ENCODE assay signal across 8 cellular contexts in the genomic region with DNA sequence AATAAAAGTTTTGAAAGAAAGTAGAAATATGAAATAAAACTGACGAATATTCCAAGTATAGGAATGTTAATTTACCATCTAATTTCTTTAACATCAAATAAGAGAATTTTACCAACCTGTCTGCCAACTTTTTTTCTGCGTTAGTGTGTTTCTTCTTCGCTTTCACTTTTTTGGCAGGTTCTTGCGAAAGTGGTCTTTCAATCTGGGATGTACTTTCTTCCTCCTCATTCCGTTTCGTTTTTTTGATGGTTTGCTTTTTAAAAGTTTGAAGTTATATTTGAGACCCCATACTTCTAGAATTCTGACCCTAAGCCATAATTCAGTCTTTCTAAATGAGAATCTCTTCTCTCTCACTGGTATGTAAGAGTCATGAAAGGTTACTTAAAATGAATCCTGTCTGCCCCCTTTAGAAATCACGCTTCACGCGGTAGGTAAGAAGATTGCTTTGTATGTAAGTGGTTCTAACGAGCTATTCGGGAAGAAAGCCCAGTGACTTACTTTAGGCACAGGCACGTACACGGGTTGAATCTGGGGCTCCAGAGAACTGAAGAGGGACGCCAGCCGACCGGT. TPM values are rescaled to one million over a fixed set of nuclear protein-coding genes. Genes with fewer than 3 reads are reported as not detected.
DNase-seq lines count a peak whose midpoint lies in the region; ATAC-seq, FAIRE-seq and TF ChIP-seq lines count a peak whose summit lies in the region.

No MANE protein-coding gene starts in this region.

- DNase-seq in activated CD4-positive, alpha-beta T cell treated with anti-CD3 and anti-CD28 coated beads, Interleukin-2, amount 10 ng/mL, durations not matched to agents 7 days and 5 days, result peak; percentile 55
- DNase-seq in activated CD4-positive, alpha-beta T cell treated with anti-CD3 and anti-CD28 coated beads, Interleukin-2, amount 50 U/mL, for 48 hours, result no peak
- DNase-seq in HEK293T (ENCODE audit: extremely low spot score) (peak; percentile 67), NCI-H1417 treated with DMSO at 0.1 percent for 48 hours (lab: John Stamatoyannopoulos, UW) (peak; percentile 9), K562 (ENCODE audit: extremely low read depth in 1 of 4, low spot score in 3 of 4) (no peak), kidney (no peak), RPMI8226 (no peak)

- no peak for TF ChIP-seq EP300 in K562 (IDR thresholded peaks at IDR 0.05; ENCODE audit: low read length)

- in situ Hi-C loops in K562 (cut with MboI), result no loop called here

- no peak for TF ChIP-seq POLR2A in K562 (conservative IDR thresholded peaks at IDR 0.05)

- POLR2A ChIA-PET in activated CD4-positive, alpha-beta T cell treated with anti-CD3 and anti-CD28 coated beads, Interleukin-2, amount 10 ng/mL, durations not matched to agents 7 days and 5 days (lab: Charles Lee), result no interaction called here
- POLR2A ChIA-PET in HEK293T (lab: Yijun Ruan, JAX) (interaction anchor here (0.6 to 1.4 kb wide), 34 partner anchors 8 to 676 kb away, joined by 3 to 27 read pairs (median 4); a partner anchor contains a TSS), K562 (lab: Yijun Ruan, JAX) (interaction anchor here (0.7 to 1.9 kb wide), 13 partner anchors 8 to 54 kb away, joined by 3 to 21 read pairs (median 4); a partner anchor contains a TSS)

- TF ChIP-seq RAD21 in K562 (CRISPR knock-in tag; conservative IDR thresholded peaks at IDR 0.05 in 1 of 2, IDR thresholded peaks at IDR 0.05 in 1 of 2), result no peak

- no peaks in the 10 kb centered on the region; a peak in 1 of 5 replicates for H3K27me3 ChIP-seq in K562 (ENCODE audit: control insufficient read depth in 2 of 2, insufficient read depth in 2 of 2, low read length in 2 of 2)
- no peaks in the 10 kb centered on the region for H3K27me3 ChIP-seq in stomach smooth muscle (ENCODE audit: control insufficient read depth in 1 of 2, insufficient read depth in 2 of 2, low read length in 2 of 2)

- no peaks in the 10 kb centered on the region for H3K9me1 ChIP-seq in K562 (ENCODE audit: control insufficient read depth, insufficient read depth, low read length)

- CTCF ChIA-PET in activated CD4-positive, alpha-beta T cell treated with anti-CD3 and anti-CD28 coated beads, Interleukin-2, amount 10 ng/mL, durations not matched to agents 7 days and 5 days (lab: Charles Lee), result interaction anchor here (0.6 to 2.2 kb wide), 10 partner anchors 8 to 747 kb away, joined by 3 to 8 read pairs (median 3); no protein-coding TSS in a partner anchor
- CTCF ChIA-PET in HEK293T (lab: Yijun Ruan, JAX) (interaction anchor here (0.6 to 0.9 kb wide), 3 partner anchors 53 to 617 kb away, joined by 3 read pairs; no protein-coding TSS in a partner anchor), K562 (lab: Yijun Ruan, JAX; ENCODE audit: low intra/inter-chr PET ratio) (no interaction called here)

- no peaks in the 10 kb centered on the region for H3K27me3 Mint-ChIP-seq in activated CD4-positive, alpha-beta T cell treated with anti-CD3 and anti-CD28 coated beads, Interleukin-2, amount 10 ng/mL, durations not matched to agents 7 days and 5 days

- H3K9ac ChIP-seq in K562 (ENCODE audit: insufficient read depth in 1 of 2, low read depth in 2 of 2, low read length in 2 of 2) (peak overlapping the region; percentile 95 to 96), kidney (ENCODE audit: low read length in 2 of 2) (peak overlapping the region; percentile 91 to 98), stomach smooth muscle (ENCODE audit: low read length in 2 of 2) (peak overlapping the region; percentile 79 to 97)

- WGBS in K562 (ENCODE audit: insufficient coverage, low coverage, missing lambda C conversion rate), result 4% methylated on average over 16 of the region's 16 CpGs

- FAIRE-seq in K562 (lab: Jason Lieb, UNC) (no peak), kidney (lab: Jason Lieb, UNC) (no peak)

- H3K27ac ChIP-seq in K562 (ENCODE audit: extremely low read depth, low read depth, low read length) (peak overlapping the region; percentile 92), kidney (ENCODE audit: low read depth in 2 of 2, low read length in 2 of 2) (peak overlapping the region; percentile 83 to 87), stomach smooth muscle (ENCODE audit: low read length) (peak overlapping the region; percentile 83)

- no peaks in the 10 kb centered on the region for H4K20me1 ChIP-seq in K562 (replicated peaks; ENCODE audit: control insufficient read depth, insufficient read depth, low read length)

- H3K4me1 ChIP-seq in K562 (replicated peaks in 1 of 2; ENCODE audit: control insufficient read depth in 2 of 2, insufficient read depth in 2 of 2, low read length in 2 of 2) (peaks cover 7 to 9% of the 10 kb centered on the region in 2 experiments; a peak in 3 of 5 replicates), kidney (ENCODE audit: control insufficient read depth in 1 of 2, insufficient read depth in 1 of 2, low read depth in 1 of 2, low read length in 2 of 2) (peaks cover 7 to 11% of the 10 kb centered on the region in 2 donors), stomach smooth muscle (ENCODE audit: control insufficient read depth, insufficient read depth, low read length) (peaks cover 4% of the 10 kb centered on the region)

- peak overlapping the region; percentile 93 for H3K4me3 Mint-ChIP-seq in activated CD4-positive, alpha-beta T cell treated with anti-CD3 and anti-CD28 coated beads, Interleukin-2, amount 10 ng/mL, durations not matched to agents 7 days and 5 days

- H3K4me2 ChIP-seq in K562 (ENCODE audit: insufficient read depth, low read length), result peak overlapping the region; percentile 98

- peaks cover 54% of the 10 kb centered on the region for H3K79me2 ChIP-seq in K562 (ENCODE audit: control insufficient read depth, insufficient read depth, low read length)

- ATAC-seq in K562, result peak; percentile 65

- H3K4me1 Mint-ChIP-seq in activated CD4-positive, alpha-beta T cell treated with anti-CD3 and anti-CD28 coated beads, Interleukin-2, amount 10 ng/mL, durations not matched to agents 7 days and 5 days, result peaks cover 26% of the 10 kb centered on the region

- TSS peak; percentile 86 for BruUV-seq in K562 (replicated peaks; lab: Mats Ljungman, UMichigan)

- H3K4me3 ChIP-seq in K562, result peak overlapping the region; percentile 78
- peak overlapping the region; percentile 95 to 96 for H3K4me3 ChIP-seq in kidney (ENCODE audit: low read length in 2 of 2)
- H3K4me3 ChIP-seq in stomach smooth muscle (ENCODE audit: low read length in 2 of 2), result peak overlapping the region; percentile 84 to 99

- TF ChIP-seq CTCF in K562 (IDR thresholded peaks at IDR 0.05 in 2 of 3, conservative IDR thresholded peaks at IDR 0.05 in 1 of 3; ENCODE audit: insufficient read depth in 2 of 3, low read depth in 1 of 3, low read length in 3 of 3), result no peak
- TF ChIP-seq CTCF in kidney (IDR thresholded peaks at IDR 0.05; ENCODE audit: borderline replicate concordance, extremely low read depth, insufficient read depth), result no peak

- H3K36me3 ChIP-seq in K562 (ENCODE audit: control insufficient read depth, insufficient read depth, low read length), result peaks cover 44% of the 10 kb centered on the region
- H3K36me3 ChIP-seq in kidney (ENCODE audit: control insufficient read depth in 1 of 2, insufficient read depth in 2 of 2, low read length in 2 of 2), result peaks cover 9 to 23% of the 10 kb centered on the region in 2 donors
- H3K36me3 ChIP-seq in stomach smooth muscle (ENCODE audit: control insufficient read depth in 2 of 2, insufficient read depth in 2 of 2, low read length in 2 of 2), result peaks cover 10 to 16% of the 10 kb centered on the region in 2 donors

- peak overlapping the region; percentile 96 for H3K27ac Mint-ChIP-seq in activated CD4-positive, alpha-beta T cell treated with anti-CD3 and anti-CD28 coated beads, Interleukin-2, amount 10 ng/mL, durations not matched to agents 7 days and 5 days

- intact Hi-C loops in K562 (cut with micrococcal nuclease) (loop anchor here (2.0 kb wide), 1 partner anchor 32 kb away; a partner anchor contains a TSS), kidney (cut with DNase I) (no loop called here)

- H3K9me3 ChIP-seq in K562 (replicated peaks; ENCODE audit: control insufficient read depth, insufficient read depth, low read depth, low read length) (no peaks in the 10 kb centered on the region), kidney (ENCODE audit: control insufficient read depth in 1 of 2, low read length in 2 of 2) (no peaks in the 10 kb centered on the region), stomach smooth muscle (ENCODE audit: control insufficient read depth in 2 of 2, low read length in 2 of 2) (no peaks in the 10 kb centered on the region)

- peak overlapping the region; percentile 98 for H2AFZ ChIP-seq in K562 (ENCODE audit: low read depth, low read length)

- H3K9me3 Mint-ChIP-seq in activated CD4-positive, alpha-beta T cell treated with anti-CD3 and anti-CD28 coated beads, Interleukin-2, amount 10 ng/mL, durations not matched to agents 7 days and 5 days, result peaks cover 1% of the 10 kb centered on the region

- H3K36me3 Mint-ChIP-seq in activated CD4-positive, alpha-beta T cell treated with anti-CD3 and anti-CD28 coated beads, Interleukin-2, amount 10 ng/mL, durations not matched to agents 7 days and 5 days (ENCODE audit: low read depth), result peaks cover 26% of the 10 kb centered on the region

RNA-seq across cellular contexts. Expression of a gene that starts 0.6 kb away (rescaled TPM):
- 100 to 1,000 TPM; 112 to 116 TPM for total RNA-seq in activated CD4-positive, alpha-beta T cell treated with anti-CD3 and anti-CD28 coated beads, Interleukin-2, amount 10 ng/mL, durations not matched to agents 7 days and 5 days
- 85.0 and 159 TPM in 2 replicates for total RNA-seq in K562 (2011; cell fraction: chromatin; rRNA removed; ENCODE audit: low replicate concordance)
- total RNA-seq in K562 (2011; cell fraction: nucleolus; rRNA removed), result 54.9 and 55.4 TPM in 2 replicates
- total RNA-seq in K562 (2011; cell fraction: nucleoplasm; rRNA removed), result 63.6 and 66.9 TPM in 2 replicates
- total RNA-seq in K562 (2014; rRNA removed), result 96.6 and 98.2 TPM in 2 replicates
- 135 and 160 TPM in 2 replicates for total RNA-seq in K562 (2014; rRNA removed; fragmentation: Illumina TruSeq; extraction: Trizol)
- 154 and 162 TPM in 2 replicates for total RNA-seq in K562 (2015; rRNA removed; fragmentation: Illumina TruSeq; extraction: Trizol)
- total RNA-seq in K562 (2021), result 116 and 118 TPM in 2 replicates
- polyA plus RNA-seq in K562 (2011; rRNA removed), result 57.7 and 64.0 TPM in 2 replicates
- polyA plus RNA-seq in K562 (2011; cell fraction: cytosol; rRNA removed), result 24.3 and 29.9 TPM in 2 replicates
- 26.5 and 31.5 TPM in 2 replicates for polyA plus RNA-seq in K562 (2011; cell fraction: nucleus; rRNA removed)
- 146 and 159 TPM in 2 replicates for polyA plus RNA-seq in K562 (2012)
- 145 and 178 TPM in 2 replicates for polyA plus RNA-seq in K562 (2014; fragmentation: Illumina TruSeq; extraction: Trizol)
- 100 to 1,000 TPM; 116 to 141 TPM for polyA plus RNA-seq in K562 (2014; fragmentation: Nextera tagmentation; extraction: Ambion mirVana)
- 99.9 and 124 TPM in 2 replicates for polyA plus RNA-seq in K562 (2014; rRNA removed)
- 26.5 and 35.5 TPM in 2 replicates for polyA minus RNA-seq in K562 (2011; rRNA and poly(A)+ RNA removed)
- 15.4 and 17.8 TPM in 2 replicates for polyA minus RNA-seq in K562 (2011; cell fraction: cytosol; rRNA and poly(A)+ RNA removed)
- 34.7 and 56.6 TPM in 2 replicates for polyA minus RNA-seq in K562 (2011; cell fraction: nucleus; rRNA and poly(A)+ RNA removed)
- total RNA-seq in kidney, result 65.8 TPM
- 68.9 TPM for polyA plus RNA-seq in kidney (ENCODE audit: insufficient read depth, low read depth, low replicate concordance)

RNA-seq across cellular contexts. Expression of a gene that starts 31.8 kb away (rescaled TPM):
- total RNA-seq in activated CD4-positive, alpha-beta T cell treated with anti-CD3 and anti-CD28 coated beads, Interleukin-2, amount 10 ng/mL, durations not matched to agents 7 days and 5 days, result 10 to 100 TPM; 52.5 to 71.5 TPM
- 63.5 and 133 TPM in 2 replicates for total RNA-seq in K562 (2011; cell fraction: chromatin; rRNA removed; ENCODE audit: low replicate concordance)
- 96.9 and 106 TPM in 2 replicates for total RNA-seq in K562 (2011; cell fraction: nucleolus; rRNA removed)
- total RNA-seq in K562 (2011; cell fraction: nucleoplasm; rRNA removed), result 165 and 259 TPM in 2 replicates
- total RNA-seq in K562 (2014; rRNA removed) (136 and 154 TPM in 2 replicates), K562 (2014; rRNA removed; fragmentation: Illumina TruSeq; extraction: Trizol) (165 and 211 TPM in 2 replicates), K562 (2015; rRNA removed; fragmentation: Illumina TruSeq; extraction: Trizol) (124 and 131 TPM in 2 replicates), K562 (2021) (222 and 252 TPM in 2 replicates), kidney (102 TPM)
- polyA plus RNA-seq in K562 (2011; rRNA removed) (334 and 469 TPM in 2 replicates), K562 (2014; fragmentation: Illumina TruSeq; extraction: Trizol) (231 and 254 TPM in 2 replicates), K562 (2014; fragmentation: Nextera tagmentation; extraction: Ambion mirVana) (100 to 1,000 TPM in 1 of 2 experiments, 10 to 100 TPM in 1; 70.6 to 102 TPM), K562 (2014; rRNA removed) (159 and 165 TPM in 2 replicates), kidney (ENCODE audit: insufficient read depth, low read depth, low replicate concordance) (96.4 TPM)
- 47.6 and 124 TPM in 2 replicates for polyA plus RNA-seq in K562 (2011; cell fraction: cytosol; rRNA removed)
- 46.1 and 107 TPM in 2 replicates for polyA plus RNA-seq in K562 (2011; cell fraction: nucleus; rRNA removed)
- 197 and 293 TPM in 2 replicates for polyA plus RNA-seq in K562 (2012)
- 154 and 231 TPM in 2 replicates for polyA minus RNA-seq in K562 (2011; rRNA and poly(A)+ RNA removed)
- 110 and 119 TPM in 2 replicates for polyA minus RNA-seq in K562 (2011; cell fraction: cytosol; rRNA and poly(A)+ RNA removed)
- polyA minus RNA-seq in K562 (2011; cell fraction: nucleus; rRNA and poly(A)+ RNA removed), result 35.9 and 64.5 TPM in 2 replicates

Comparison
In these comparisons a context has a peak if more than half of its experiments do, and no peak if none do; other contexts are left out.
1. DNase-seq: peak in activated CD4-positive, alpha-beta T cell treated with anti-CD3 and anti-CD28 coated beads, Interleukin-2, amount 10 ng/mL, durations not matched to agents 7 days and 5 days (single experiment), HEK293T (single experiment) and NCI-H1417 treated with DMSO at 0.1 percent for 48 hours (single experiment); none in activated CD4-positive, alpha-beta T cell treated with anti-CD3 and anti-CD28 coated beads, Interleukin-2, amount 50 U/mL, for 48 hours (0 of 2), K562 (0 of 4), kidney (single experiment) and RPMI8226 (single experiment).
2. Peak in every context shown above with its lines, with median percentiles within 50 percentile points of each other: H3K27ac ChIP-seq, H3K4me3 ChIP-seq and H3K9ac ChIP-seq.